9 cellular contexts compared by ENCODE assay signal in genomic region chr3:133295199-133295901, GRCh38.
DNase-seq lines count a peak whose midpoint lies in the region; ATAC-seq and TF ChIP-seq lines count a peak whose summit lies in the region.
"Had no signal": no experiment of that assay in that cellular context is flagged by ENCODE, and none has a peak within 500 bp of the region (broad histone marks: within the 10 kb centered on the region; RNA-seq: fewer than 3 reads in every experiment).

No MANE protein-coding gene starts in this region.

- DNase-seq in IMR-90 (peak; percentile 81), fibroblast of lung (ENCODE audit: low read depth in 2 of 2) (peak; percentile 43 to 86), NCI-H510A treated with DMSO at 0.1 percent for 48 hours (lab: John Stamatoyannopoulos, UW) (no peak), lower lobe of right lung (no peak), sciatic nerve (ENCODE audit: low spot score) (no peak)
- DNase-seq: stimulated activated naive CD4-positive, alpha-beta T cell had no signal

- peak overlapping the region; percentile 74 for H2BK5ac ChIP-seq in IMR-90 (ENCODE audit: low read depth, low read length, poor library complexity, severe bottlenecking)

- peak overlapping the region; percentile 86 for H2AK5ac ChIP-seq in IMR-90 (ENCODE audit: low read depth, low read length)

- no peak overlapping the region for H3K9ac ChIP-seq in BLaER1 treated with 17β-estradiol and CSF1 and Interleukin-3, amounts not matched to agents 10 nM and 100 nM
- H3K9ac ChIP-seq in IMR-90 (ENCODE audit: low read depth, low read length) (no peak overlapping the region), fibroblast of lung (ENCODE audit: insufficient read depth, low read length) (no peak overlapping the region)

- no peak for TF ChIP-seq POLR2A in IMR-90 (IDR thresholded peaks at IDR 0.05; ENCODE audit: low read depth, low read length)

- H3K9me1 ChIP-seq in IMR-90 (ENCODE audit: insufficient read depth, low read length), result no peaks in the 10 kb centered on the region

- H2BK15ac ChIP-seq in IMR-90 (ENCODE audit: low read depth, low read length), result peak overlapping the region; percentile 79; the same call in 2 of the 3 replicates

- intact Hi-C loops in IMR-90 (cut with micrococcal nuclease), result no loop called here
- intact Hi-C loops in lower lobe of right lung (cut with DNase I), result no loop called here
- intact Hi-C loops in sciatic nerve (cut with DNase I), result no loop called here

- no peak for TF ChIP-seq RAD21 in IMR-90 (IDR thresholded peaks at IDR 0.05; ENCODE audit: low read length)

- no peaks in the 10 kb centered on the region for H3K36me3 ChIP-seq in BLaER1 treated with 17β-estradiol and CSF1 and Interleukin-3, amounts not matched to agents 10 nM and 100 nM
- H3K36me3 ChIP-seq in IMR-90 (ENCODE audit: control insufficient read depth, insufficient read depth, low read length) (no peaks in the 10 kb centered on the region), fibroblast of lung (ENCODE audit: control insufficient read depth, insufficient read depth, low read length) (no peaks in the 10 kb centered on the region), lower lobe of right lung (no peaks in the 10 kb centered on the region)

- peak overlapping the region; percentile 70; the same call in 1 of the 2 replicates for H3K18ac ChIP-seq in IMR-90 (ENCODE audit: low read depth, low read length)

- H3K79me1 ChIP-seq in IMR-90 (ENCODE audit: low read depth in 1 of 2, low read length in 2 of 2), result no peaks in the 10 kb centered on the region

- H2AFZ ChIP-seq in IMR-90 (replicated peaks; ENCODE audit: low read length, poor library complexity) (no peak overlapping the region), fibroblast of lung (ENCODE audit: low read length) (no peak overlapping the region)

- no TSS peak for BruUV-seq in IMR-90 (replicated peaks; lab: Mats Ljungman, UMichigan)

- POLR2A ChIA-PET in IMR-90 (lab: Charles Lee; ENCODE audit: unreplicated experiment), result no interaction called here

- peak overlapping the region; percentile 86 for H3K4ac ChIP-seq in IMR-90 (ENCODE audit: low read depth, low read length)

- H3K27ac ChIP-seq in BLaER1 treated with 17β-estradiol and CSF1 and Interleukin-3, amounts not matched to agents 10 nM and 100 nM, result no peak overlapping the region
- H3K27ac ChIP-seq in IMR-90 (ENCODE audit: insufficient read depth, low read length) (peak overlapping the region; percentile 10), fibroblast of lung (ENCODE audit: insufficient read depth, low read length) (no peak overlapping the region), lower lobe of right lung (no peak overlapping the region)

- dilution Hi-C loops in IMR-90 (cut with HindIII; ENCODE audit: low sequenced_read_pairs, unreplicated experiment), result no loop called here

- H3K4me1 ChIP-seq in BLaER1 treated with 17β-estradiol and CSF1 and Interleukin-3, amounts not matched to agents 10 nM and 100 nM, result peaks cover 23 to 56% (median 46%) of the 10 kb centered on the region in 10 experiments
- H3K4me1 ChIP-seq in IMR-90 (ENCODE audit: control insufficient read depth, insufficient read depth, low read length) (peaks cover 13% of the 10 kb centered on the region), fibroblast of lung (ENCODE audit: control insufficient read depth, extremely low read depth, insufficient read depth, low read length) (no peaks in the 10 kb centered on the region), lower lobe of right lung (peaks cover 18% of the 10 kb centered on the region)

- H3K23ac ChIP-seq in IMR-90 (ENCODE audit: low read depth, low read length), result peak overlapping the region; percentile 66

- ATAC-seq in GM18868 (IDR thresholded peaks at IDR 0.05; ENCODE audit: unreplicated experiment), result peak; percentile 99
- peak; percentile 42 for ATAC-seq in IMR-90 (ENCODE audit: low read depth)
- ATAC-seq in lower lobe of right lung, result no peak
- ATAC-seq in HG03457 (IDR thresholded peaks at IDR 0.05; ENCODE audit: unreplicated experiment), result no peak
- ATAC-seq in sciatic nerve, result no peak

- H2AK9ac ChIP-seq in IMR-90 (replicated peaks; ENCODE audit: low read depth, low read length, poor library complexity), result no peak overlapping the region

- peak overlapping the region; percentile 62; the same call in 1 of the 2 replicates for H4K5ac ChIP-seq in IMR-90 (ENCODE audit: low read depth, low read length)

- CTCF ChIA-PET in IMR-90 (lab: Yijun Ruan, JAX), result no interaction called here

- H3K4me3 ChIP-seq in BLaER1 treated with 17β-estradiol and CSF1 and Interleukin-3, amounts not matched to agents 10 nM and 100 nM, result no peak overlapping the region
- H3K4me3 ChIP-seq in IMR-90 (ENCODE audit: insufficient read depth, low read depth, low read length) (no peak overlapping the region), fibroblast of lung (replicated peaks in 1 of 4; ENCODE audit: control extremely low read depth in 1 of 4, insufficient read depth in 1 of 4, low read depth in 3 of 4, low read length in 4 of 4) (no peak overlapping the region), lower lobe of right lung (no peak overlapping the region)

- TF ChIP-seq CTCF in IMR-90 (conservative IDR thresholded peaks at IDR 0.05; ENCODE audit: low read depth, low read length) (no peak), fibroblast of lung (conservative IDR thresholded peaks at IDR 0.05 in 1 of 2, IDR thresholded peaks at IDR 0.05 in 1 of 2; ENCODE audit: low read depth in 1 of 2, low read length in 2 of 2) (no peak), lower lobe of right lung (IDR thresholded peaks at IDR 0.05) (no peak)

- H4K20me1 ChIP-seq in BLaER1 treated with 17β-estradiol and CSF1 and Interleukin-3, amounts not matched to agents 10 nM and 100 nM, result no peaks in the 10 kb centered on the region
- H4K20me1 ChIP-seq in IMR-90 (ENCODE audit: insufficient read depth, low read length) (no peaks in the 10 kb centered on the region), fibroblast of lung (ENCODE audit: control insufficient read depth, extremely low read depth, insufficient read depth, low read length) (no peaks in the 10 kb centered on the region)

- H4K8ac ChIP-seq in IMR-90 (ENCODE audit: low read depth in 2 of 2, low read length in 2 of 2), result peak overlapping the region; percentile 39 to 70; a peak in 3 of 4 replicates

- no peaks in the 10 kb centered on the region for H3K79me2 ChIP-seq in fibroblast of lung (ENCODE audit: control insufficient read depth, insufficient read depth, low read length)

- H3K9me3 ChIP-seq in BLaER1 treated with 17β-estradiol and CSF1 and Interleukin-3, amounts not matched to agents 10 nM and 100 nM (replicated peaks in 1 of 11), result no peaks in the 10 kb centered on the region
- H3K9me3 ChIP-seq in IMR-90 (ENCODE audit: control insufficient read depth, insufficient read depth, low read length), result no peaks in the 10 kb centered on the region
- no peaks in the 10 kb centered on the region for H3K9me3 ChIP-seq in fibroblast of lung (ENCODE audit: control insufficient read depth, insufficient read depth, low read depth, low read length)
- no peaks in the 10 kb centered on the region for H3K9me3 ChIP-seq in lower lobe of right lung

- peak overlapping the region; percentile 86 for H2BK20ac ChIP-seq in IMR-90 (ENCODE audit: low read depth, low read length)

- H3K56ac ChIP-seq in IMR-90 (ENCODE audit: extremely low read depth, insufficient read depth, low read length), result peak overlapping the region; percentile 29; the same call in 1 of the 2 replicates

- in situ Hi-C loops in IMR-90 (cut with MboI; ENCODE audit: low sequenced_read_pairs), result loop anchor here (25.0 kb wide), 1 partner anchor 858 kb away; no protein-coding TSS in a partner anchor

- peak overlapping the region in 7 of 11 experiments; percentile 6 to 84 (median 60); a peak in 7 of 22 replicates for H3K4me2 ChIP-seq in BLaER1 treated with 17β-estradiol and CSF1 and Interleukin-3, amounts not matched to agents 10 nM and 100 nM
- H3K4me2 ChIP-seq in IMR-90 (ENCODE audit: low read depth, low read length), result peak overlapping the region; percentile 66
- no peak overlapping the region for H3K4me2 ChIP-seq in fibroblast of lung (ENCODE audit: extremely low read depth, insufficient read depth, low read length)

- no peaks in the 10 kb centered on the region for H3K27me3 ChIP-seq in BLaER1 treated with 17β-estradiol and CSF1 and Interleukin-3, amounts not matched to agents 10 nM and 100 nM
- H3K27me3 ChIP-seq in IMR-90 (ENCODE audit: control insufficient read depth, insufficient read depth, low read length) (no peaks in the 10 kb centered on the region), fibroblast of lung (ENCODE audit: control insufficient read depth, insufficient read depth, low read length) (no peaks in the 10 kb centered on the region), lower lobe of right lung (ENCODE audit: low read depth) (no peaks in the 10 kb centered on the region)

- H4K91ac ChIP-seq in IMR-90 (ENCODE audit: insufficient read depth, low read depth, low read length), result peak overlapping the region; percentile 78

- peak overlapping the region; percentile 60; the same call in 1 of the 2 replicates for H3K14ac ChIP-seq in IMR-90 (replicated peaks; ENCODE audit: low read depth, low read length)

- WGBS in IMR-90 (ENCODE audit: extremely low coverage in 2 of 2, insufficient read length in 1 of 2), 2 experiments, result no CpG with 5 or more reads among the region's 4 CpGs

- peak overlapping the region; percentile 63 for H2BK120ac ChIP-seq in IMR-90 (ENCODE audit: low read depth, low read length)

TF ChIP-seq in IMR-90, 13 proteins besides CTCF, POLR2A, EP300 and RAD21 (continues in another document):
- TF ChIP-seq CEBPB (IDR thresholded peaks at IDR 0.05; ENCODE audit: low read depth, low read length), result no peak
- TF ChIP-seq FOS (IDR thresholded peaks at IDR 0.05; ENCODE audit: low read depth, low read length), result peak; percentile 78
- no peak for TF ChIP-seq MXI1 (IDR thresholded peaks at IDR 0.05; ENCODE audit: borderline replicate concordance, low read depth, low read length)
- no peak for TF ChIP-seq NFE2L2 (IDR thresholded peaks at IDR 0.05; ENCODE audit: low read depth, low read length)
- TF ChIP-seq CHD1 (IDR thresholded peaks at IDR 0.05; ENCODE audit: low read depth, low read length), result no peak
- TF ChIP-seq MAZ (IDR thresholded peaks at IDR 0.05; ENCODE audit: borderline replicate concordance, low read depth, low read length), result no peak
- no peak for TF ChIP-seq SMC3 (IDR thresholded peaks at IDR 0.05; ENCODE audit: low read depth, low read length)
- no peak for TF ChIP-seq RFX5 (IDR thresholded peaks at IDR 0.05; ENCODE audit: low read depth, low read length)
- TF ChIP-seq RCOR1 (IDR thresholded peaks at IDR 0.05; ENCODE audit: insufficient replicate concordance, low read length), result no peak
- no peak; the same call in 1 of the 2 replicates for TF ChIP-seq BHLHE40 (IDR thresholded peaks at IDR 0.05; ENCODE audit: low read depth, low read length)
- TF ChIP-seq MAFK (IDR thresholded peaks at IDR 0.05; ENCODE audit: low read depth, low read length), result 0 out of 2 replicates have a peak, but pooled peaks have one; percentile 5

Comparison
In these comparisons a context has a peak if more than half of its experiments do, and no peak if none do; other contexts are left out.
1. ATAC-seq: peak in GM18868 (single experiment) and IMR-90 (single experiment); none in lower lobe of right lung (0 of 2), HG03457 (single experiment) and sciatic nerve (single experiment).
2. DNase-seq: peak in IMR-90 (single experiment) and fibroblast of lung (2 of 2); none in NCI-H510A treated with DMSO at 0.1 percent for 48 hours (single experiment), lower lobe of right lung (single experiment) and sciatic nerve (single experiment).